ENCODE assay signal across 26 cellular contexts in the genomic region with DNA sequence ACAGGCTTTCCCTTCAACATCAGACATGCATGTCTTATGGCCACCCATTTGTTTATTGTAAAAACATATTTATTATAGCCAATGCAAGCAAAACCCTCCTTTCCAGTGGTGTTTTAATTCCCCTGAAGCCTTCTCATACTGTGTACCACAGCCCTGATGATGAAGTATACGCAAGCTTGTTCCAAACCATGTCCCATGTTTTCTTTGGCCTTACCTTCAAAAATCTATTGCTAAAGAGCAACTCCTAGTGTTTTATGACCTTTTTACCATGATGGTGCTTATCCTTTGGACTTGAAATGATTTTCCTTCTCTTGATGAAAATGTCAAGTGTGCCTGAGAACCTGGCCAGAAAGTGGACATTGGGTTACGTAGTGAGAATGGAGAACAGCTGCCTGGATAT.
"Had no signal": no experiment of that assay in that cellular context is flagged by ENCODE, and none has a peak within 500 bp of the region (broad histone marks: within the 10 kb centered on the region; RNA-seq: fewer than 3 reads in every experiment).

No MANE protein-coding gene starts in this region.

- FAIRE-seq: colon, TTC549 had no signal

- H3K9me3 ChIP-seq: gastroesophageal sphincter, mucosa of descending colon, sigmoid colon, spleen, thoracic aorta, upper lobe of left lung had no signal

- H3K27me3 Mint-ChIP-seq: activated naive CD8-positive, alpha-beta T cell treated with anti-CD3 and anti-CD28 coated beads for 36 hours; memory B cell had no signal

- H3K27ac Mint-ChIP-seq: activated naive CD8-positive, alpha-beta T cell treated with anti-CD3 and anti-CD28 coated beads for 36 hours; activated T-helper 2 cell treated with anti-CD3 and anti-CD28 coated beads, Interferon-gamma antibody, Interleukin-2, Interleukin-4, amounts not matched to agents 10 μg/mL and 5 μg/mL and 100 μg/mL, durations not matched to agents 14 hours and 24 hours and 36 hours; memory B cell had no signal

- H3K4me1 ChIP-seq: gastroesophageal sphincter, sigmoid colon, spleen, upper lobe of left lung had no signal

- H3K36me3 ChIP-seq: gastroesophageal sphincter, sigmoid colon, spleen, thoracic aorta, upper lobe of left lung, WERI-Rb-1 had no signal

- ATAC-seq: gastroesophageal sphincter, mucosa of descending colon had no signal

- H3K4me3 ChIP-seq: gastroesophageal sphincter, mucosa of descending colon, sigmoid colon, spleen, thoracic aorta, upper lobe of left lung had no signal

- H3K9me3 Mint-ChIP-seq: activated naive CD8-positive, alpha-beta T cell treated with anti-CD3 and anti-CD28 coated beads for 36 hours; activated T-helper 2 cell treated with anti-CD3 and anti-CD28 coated beads, Interferon-gamma antibody, Interleukin-2, Interleukin-4, amounts not matched to agents 10 μg/mL and 5 μg/mL and 100 μg/mL, durations not matched to agents 14 hours and 24 hours and 36 hours; memory B cell had no signal

- H3K4me1 Mint-ChIP-seq: memory B cell had no signal

- H3K27ac ChIP-seq: gastroesophageal sphincter, sigmoid colon, spleen, thoracic aorta, upper lobe of left lung, WERI-Rb-1 had no signal

- H3K4me3 Mint-ChIP-seq: activated naive CD8-positive, alpha-beta T cell treated with anti-CD3 and anti-CD28 coated beads for 36 hours; memory B cell had no signal

- DNase-seq: activated CD4-positive, alpha-beta T cell treated with anti-CD3 and anti-CD28 coated beads, Interleukin-2, amount 50 U/mL, for 1 hour; activated CD4-positive, CD25-positive, alpha-beta regulatory T cell treated with anti-CD3 and anti-CD28 coated beads, Interleukin-2, amount 50 U/mL, for 72 hours; activated naive CD4-positive, alpha-beta T cell treated with Interleukin-2 at 50 U/mL for 16 hours; activated naive CD8-positive, alpha-beta T cell treated with anti-CD3 and anti-CD28 coated beads for 36 hours; activated T-cell treated with anti-CD3 and anti-CD28 coated beads, Interleukin-2, amount 50 U/mL, for 1 hour; amniotic stem cell; central memory CD4-positive, alpha-beta T cell; effector memory CD4-positive, alpha-beta T cell; head of caudate nucleus; hypothalamus; mucosa of descending colon; nucleus accumbens; sigmoid colon; spleen; stimulated activated CD4-positive, alpha-beta T cell treated with anti-CD3 and anti-CD28 coated beads, Interleukin-4, amount 100 ng/mL, for 24 hours; stimulated activated naive CD4-positive, alpha-beta T cell treated with Interleukin-2 at 50 U/mL for 16 hours; T-helper 1 cell; upper lobe of left lung; WERI-Rb-1 had no signal

- H3K27me3 ChIP-seq: gastroesophageal sphincter, sigmoid colon, spleen, upper lobe of left lung had no signal

- H3K36me3 Mint-ChIP-seq: brain, memory B cell had no signal
